ENCODE assay signal across 16 cellular contexts in the genomic region with DNA sequence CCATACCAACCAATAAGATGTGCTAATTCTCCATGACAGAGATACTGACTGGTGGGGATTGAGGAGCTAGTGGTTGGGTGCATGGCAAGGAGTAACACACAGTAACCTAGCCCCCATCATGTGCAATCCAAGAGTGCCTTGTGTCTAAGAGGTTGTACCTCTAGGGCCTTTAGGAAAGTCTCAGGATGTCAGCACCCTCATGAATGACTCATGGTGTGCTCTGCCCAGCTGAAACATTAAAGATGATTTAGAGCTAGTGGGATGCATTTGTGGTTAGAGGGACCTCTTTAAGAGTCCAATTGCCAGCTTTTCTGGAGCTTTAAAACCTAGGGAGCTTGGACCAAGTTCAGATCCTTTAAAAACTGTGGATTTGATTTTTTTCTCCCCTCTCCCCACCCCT.
"Had no signal": no experiment of that assay in that cellular context is flagged by ENCODE, and none has a peak within 500 bp of the region (broad histone marks: within the 10 kb centered on the region; RNA-seq: fewer than 3 reads in every experiment).

No MANE protein-coding gene starts in this region.

- ATAC-seq: gastroesophageal sphincter; right cardiac atrium; stimulated activated naive CD8-positive, alpha-beta T cell treated with anti-CD3 and anti-CD28 coated beads, Interleukin-15, Interleukin-2, amounts not matched to agents 100 U/mL and 50 U/mL, for 24 hours had no signal

- DNase-seq: activated CD4-positive, alpha-beta T cell treated with anti-CD3 and anti-CD28 coated beads, Interleukin-2, amount 50 U/mL, for 4 hours; activated CD4-positive, CD25-positive, alpha-beta regulatory T cell treated with anti-CD3 and anti-CD28 coated beads, Interleukin-2, amount 50 U/mL, for 72 hours; activated naive CD4-positive, alpha-beta T cell treated with Interleukin-2 at 50 U/mL for 16 hours; activated T-cell treated with anti-CD3 and anti-CD28 coated beads for 4 hours; aorta; effector memory CD4-positive, alpha-beta T cell; right cardiac atrium; small intestine; stimulated activated CD4-positive, alpha-beta T cell treated with anti-CD3 and anti-CD28 coated beads, Interleukin-4, amount 100 ng/mL, for 4 hours; stimulated activated CD8-positive, alpha-beta memory T cell treated with anti-CD3 and anti-CD28 coated beads, Interleukin-4, amount 100 ng/mL, for 48 hours; stimulated activated naive CD8-positive, alpha-beta T cell treated with anti-CD3 and anti-CD28 coated beads, Interleukin-15, Interleukin-2, amounts not matched to agents 100 U/mL and 50 U/mL, for 24 hours; T1000; transverse colon had no signal

- H3K4me1 ChIP-seq: breast epithelium, gastroesophageal sphincter, transverse colon had no signal

- H3K27ac ChIP-seq: breast epithelium, gastroesophageal sphincter, transverse colon had no signal

- H3K9me3 ChIP-seq: breast epithelium, gastroesophageal sphincter, transverse colon had no signal

- H3K4me3 ChIP-seq: breast epithelium, gastroesophageal sphincter, lung, transverse colon had no signal

- H3K36me3 ChIP-seq: breast epithelium, gastroesophageal sphincter, transverse colon had no signal

- H3K27me3 ChIP-seq: breast epithelium, gastroesophageal sphincter had no signal
